In genomic region chr10:63464402-63465292, GRCh38 we compare ENCODE assay signal across 1 cellular context.
TF ChIP-seq lines count a peak whose summit lies in the region.

No MANE protein-coding gene starts in this region.

TF ChIP-seq in endothelial cell of umbilical vein, 7 proteins besides CTCF, POLR2A, EP300 and RAD21 (continued from another document):
- no peak for TF ChIP-seq EZH2 (IDR thresholded peaks at IDR 0.05; ENCODE audit: borderline replicate concordance, low read depth, low read length, severe bottlenecking)
- TF ChIP-seq FOS (IDR thresholded peaks at IDR 0.05; ENCODE audit: borderline replicate concordance, insufficient read depth, low read length), result no peak
- TF ChIP-seq POLR2AphosphoS5 (IDR thresholded peaks at IDR 0.05; ENCODE audit: insufficient read depth, low read depth, low read length), result no peak
